2 cellular contexts compared by ENCODE assay signal in genomic region chr19:40231057-40231456, GRCh38.
TF ChIP-seq lines count a peak whose summit lies in the region.

No MANE protein-coding gene starts in this region.

TF ChIP-seq in HepG2, 621 proteins besides CTCF, POLR2A, EP300 and RAD21:
- TF ChIP-seq NR2C2 (CRISPR knock-in tag; IDR thresholded peaks at IDR 0.05; ENCODE audit: borderline replicate concordance) (no peak), UBTF (CRISPR knock-in tag; IDR thresholded peaks at IDR 0.05) (no peak)
- TF ChIP-seq, protein P1, sequence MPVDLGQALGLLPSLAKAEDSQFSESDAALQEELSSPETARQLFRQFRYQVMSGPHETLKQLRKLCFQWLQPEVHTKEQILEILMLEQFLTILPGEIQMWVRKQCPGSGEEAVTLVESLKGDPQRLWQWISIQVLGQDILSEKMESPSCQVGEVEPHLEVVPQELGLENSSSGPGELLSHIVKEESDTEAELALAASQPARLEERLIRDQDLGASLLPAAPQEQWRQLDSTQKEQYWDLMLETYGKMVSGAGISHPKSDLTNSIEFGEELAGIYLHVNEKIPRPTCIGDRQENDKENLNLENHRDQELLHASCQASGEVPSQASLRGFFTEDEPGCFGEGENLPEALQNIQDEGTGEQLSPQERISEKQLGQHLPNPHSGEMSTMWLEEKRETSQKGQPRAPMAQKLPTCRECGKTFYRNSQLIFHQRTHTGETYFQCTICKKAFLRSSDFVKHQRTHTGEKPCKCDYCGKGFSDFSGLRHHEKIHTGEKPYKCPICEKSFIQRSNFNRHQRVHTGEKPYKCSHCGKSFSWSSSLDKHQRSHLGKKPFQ (CRISPR knock-in tag; IDR thresholded peaks at IDR 0.05; ENCODE audit: insufficient replicate concordance) = peak; percentile 16

TF ChIP-seq in liver, 16 proteins besides CTCF, POLR2A, EP300 and RAD21:
- no peak for TF ChIP-seq FOXA2 (IDR thresholded peaks at IDR 0.05)
- no peak for TF ChIP-seq JUND (IDR thresholded peaks at IDR 0.05)
- no peak for TF ChIP-seq GABPA (IDR thresholded peaks at IDR 0.05 in 1 of 2, conservative IDR thresholded peaks at IDR 0.05 in 1 of 2)
- TF ChIP-seq MAX (IDR thresholded peaks at IDR 0.05) = no peak
- TF ChIP-seq HNF4G (IDR thresholded peaks at IDR 0.05) = no peak
- TF ChIP-seq, protein P2, sequence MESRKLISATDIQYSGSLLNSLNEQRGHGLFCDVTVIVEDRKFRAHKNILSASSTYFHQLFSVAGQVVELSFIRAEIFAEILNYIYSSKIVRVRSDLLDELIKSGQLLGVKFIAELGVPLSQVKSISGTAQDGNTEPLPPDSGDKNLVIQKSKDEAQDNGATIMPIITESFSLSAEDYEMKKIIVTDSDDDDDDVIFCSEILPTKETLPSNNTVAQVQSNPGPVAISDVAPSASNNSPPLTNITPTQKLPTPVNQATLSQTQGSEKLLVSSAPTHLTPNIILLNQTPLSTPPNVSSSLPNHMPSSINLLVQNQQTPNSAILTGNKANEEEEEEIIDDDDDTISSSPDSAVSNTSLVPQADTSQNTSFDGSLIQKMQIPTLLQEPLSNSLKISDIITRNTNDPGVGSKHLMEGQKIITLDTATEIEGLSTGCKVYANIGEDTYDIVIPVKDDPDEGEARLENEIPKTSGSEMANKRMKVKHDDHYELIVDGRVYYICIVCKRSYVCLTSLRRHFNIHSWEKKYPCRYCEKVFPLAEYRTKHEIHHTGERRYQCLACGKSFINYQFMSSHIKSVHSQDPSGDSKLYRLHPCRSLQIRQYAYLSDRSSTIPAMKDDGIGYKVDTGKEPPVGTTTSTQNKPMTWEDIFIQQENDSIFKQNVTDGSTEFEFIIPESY (IDR thresholded peaks at IDR 0.05) = no peak
- TF ChIP-seq YY1 (IDR thresholded peaks at IDR 0.05) = no peak
- TF ChIP-seq HNF4A (conservative IDR thresholded peaks at IDR 0.05) = no peak
- TF ChIP-seq, protein P3, sequence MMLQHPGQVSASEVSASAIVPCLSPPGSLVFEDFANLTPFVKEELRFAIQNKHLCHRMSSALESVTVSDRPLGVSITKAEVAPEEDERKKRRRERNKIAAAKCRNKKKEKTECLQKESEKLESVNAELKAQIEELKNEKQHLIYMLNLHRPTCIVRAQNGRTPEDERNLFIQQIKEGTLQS (IDR thresholded peaks at IDR 0.05) = no peak
- TF ChIP-seq TAF1 (conservative IDR thresholded peaks at IDR 0.05) = no peak
- no peak for TF ChIP-seq RXRA (IDR thresholded peaks at IDR 0.05)
- no peak for TF ChIP-seq FOXA1 (IDR thresholded peaks at IDR 0.05)
